ENCODE assay signal across 8 cellular contexts in genomic region chr4:113146876-113147358, GRCh38.
DNase-seq lines count a peak whose midpoint lies in the region; ATAC-seq and TF ChIP-seq lines count a peak whose summit lies in the region.

No MANE protein-coding gene starts in this region.

- no TSS peak for BruUV-seq in A673 (replicated peaks; lab: Mats Ljungman, UMichigan)
- BruUV-seq in PC-9 (replicated peaks; lab: Mats Ljungman, UMichigan), result no TSS peak

- ATAC-seq in Right ventricle myocardium inferior, result peak; percentile 72
- peak; percentile 92 for ATAC-seq in HG03354 (IDR thresholded peaks at IDR 0.05; ENCODE audit: poor library complexity, severe bottlenecking, unreplicated experiment)
- no peak for ATAC-seq in central memory CD8-positive, alpha-beta T cell (replicated peaks; ENCODE audit: extremely low read depth, poor library complexity, severe bottlenecking)

- H3K9me2 ChIP-seq in PC-9 (ENCODE audit: insufficient read depth), result no peaks in the 10 kb centered on the region

- H3K4me3 ChIP-seq in A673 (ENCODE audit: low read depth, low read length, poor library complexity, severe bottlenecking) (no peak overlapping the region), PC-9 (no peak overlapping the region)

- POLR2A ChIA-PET in A673 (lab: Charles Lee; ENCODE audit: low non-redundant PET) (no interaction called here), PC-9 (lab: Charles Lee; ENCODE audit: unreplicated experiment) (no interaction called here)

- no peaks in the 10 kb centered on the region for H3K36me3 ChIP-seq in A673 (ENCODE audit: insufficient read depth, low read length, poor library complexity, severe bottlenecking)
- H3K36me3 ChIP-seq in PC-9 (ENCODE audit: low read depth), result no peaks in the 10 kb centered on the region

- CTCF ChIA-PET in A673 (lab: Charles Lee), result no interaction called here
- CTCF ChIA-PET in PC-9 (lab: Charles Lee), result no interaction called here

- DNase-seq in Right ventricle myocardium inferior (ENCODE audit: missing footprints), result no peak
- DNase-seq in cardiac septum (ENCODE audit: low spot score), result no peak
- DNase-seq in central memory CD8-positive, alpha-beta T cell (ENCODE audit: low spot score in 2 of 2), result no peak
- DNase-seq in myocyte (ENCODE audit: low read depth), result peak; percentile 40
- DNase-seq in A673 (ENCODE audit: low spot score), result no peak
- DNase-seq in PC-9, result no peak
- DNase-seq in stimulated activated CD4-positive, alpha-beta T cell treated with anti-CD3 and anti-CD28 coated beads, Interleukin-4, amount 100 ng/mL, for 24 hours, result no peak

- peak overlapping the region; percentile 34 for H3K4me3 Mint-ChIP-seq in central memory CD8-positive, alpha-beta T cell

- no peaks in the 10 kb centered on the region for H3K4me1 Mint-ChIP-seq in central memory CD8-positive, alpha-beta T cell

- no peaks in the 10 kb centered on the region for H4K20me1 ChIP-seq in PC-9 (ENCODE audit: insufficient read depth)

- H3K27ac ChIP-seq in A673 (ENCODE audit: low read depth, low read length, poor library complexity, severe bottlenecking) (no peak overlapping the region), PC-9 (no peak overlapping the region)

- H3K27ac Mint-ChIP-seq in central memory CD8-positive, alpha-beta T cell (ENCODE audit: low read depth), result peak overlapping the region; percentile 64

- H3F3A ChIP-seq in PC-9 (ENCODE audit: insufficient read depth, low read depth), result no peaks in the 10 kb centered on the region

- TF ChIP-seq CTCF in A673 (conservative IDR thresholded peaks at IDR 0.05; ENCODE audit: low read depth, low read length) (no peak), PC-9 (conservative IDR thresholded peaks at IDR 0.05) (no peak)

- no peaks in the 10 kb centered on the region for H3K79me2 ChIP-seq in PC-9 (ENCODE audit: low read depth)

- H3K27me3 Mint-ChIP-seq in central memory CD8-positive, alpha-beta T cell, result no peaks in the 10 kb centered on the region

- H3K4me2 ChIP-seq in PC-9, result no peak overlapping the region

- intact Hi-C loops in Right ventricle myocardium inferior (cut with DNase I), result loop anchor here (2.0 kb wide), 1 partner anchor 32 kb away; no protein-coding TSS in a partner anchor
- intact Hi-C loops in cardiac septum (cut with DNase I), result loop anchor here (5.0 kb wide), 2 partner anchors 35 kb away; no protein-coding TSS in a partner anchor
- intact Hi-C loops in A673 (cut with micrococcal nuclease; ENCODE audit: unreplicated experiment), result no loop called here
- intact Hi-C loops in PC-9 (cut with micrococcal nuclease; ENCODE audit: unreplicated experiment), result no loop called here

- H3K27me3 ChIP-seq in A673 (replicated peaks; ENCODE audit: insufficient read depth, low read depth, low read length, poor library complexity) (no peaks in the 10 kb centered on the region), PC-9 (ENCODE audit: insufficient read depth, low read depth) (no peaks in the 10 kb centered on the region)

- H3K9me3 ChIP-seq in A673 (ENCODE audit: low read depth, low read length, poor library complexity, severe bottlenecking) (no peaks in the 10 kb centered on the region), PC-9 (ENCODE audit: insufficient read depth, low read depth) (no peaks in the 10 kb centered on the region)

- H3K9me3 Mint-ChIP-seq in central memory CD8-positive, alpha-beta T cell, result peaks cover 5% of the 10 kb centered on the region

- H3K4me1 ChIP-seq in A673 (ENCODE audit: insufficient read depth, low read length, poor library complexity, severe bottlenecking) (no peaks in the 10 kb centered on the region), PC-9 (replicated peaks; ENCODE audit: insufficient read depth) (no peaks in the 10 kb centered on the region)

- peaks cover 1% of the 10 kb centered on the region for H3K36me3 Mint-ChIP-seq in central memory CD8-positive, alpha-beta T cell (ENCODE audit: insufficient read depth)

- H2AFZ ChIP-seq in PC-9, result no peak overlapping the region

Comparison
In these comparisons a context has a peak if more than half of its experiments do, and no peak if none do; other contexts are left out.
1. intact Hi-C loops: an anchor here in Right ventricle myocardium inferior (2.0 kb wide) and cardiac septum (5.0 kb wide); none called in A673 and PC-9.